ENCODE assay signal across 1 cellular context in the genomic region with DNA sequence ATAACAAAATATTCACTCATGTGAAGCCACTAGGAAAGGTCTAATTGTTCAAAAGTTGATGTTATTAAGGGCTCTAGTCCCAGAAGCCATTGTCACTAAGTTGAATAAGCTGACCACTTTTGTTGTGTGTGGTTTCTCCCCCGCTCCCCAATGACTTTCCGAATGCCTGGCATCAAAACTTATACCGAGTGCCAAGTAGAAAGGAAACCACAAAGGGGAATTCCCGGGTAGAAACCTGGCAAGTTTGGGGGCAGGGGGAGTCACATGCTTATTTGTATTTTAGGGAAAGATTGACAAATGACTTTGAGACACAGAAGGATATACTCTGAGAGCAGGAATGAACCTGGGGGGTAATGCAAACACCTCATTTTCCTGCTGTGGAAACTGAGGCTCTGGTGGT.
TF ChIP-seq lines count a peak whose summit lies in the region.

No MANE protein-coding gene starts in this region.

TF ChIP-seq in K562, 482 proteins besides CTCF, POLR2A, EP300 and RAD21 (continued from another document):
- TF ChIP-seq, protein P1, sequence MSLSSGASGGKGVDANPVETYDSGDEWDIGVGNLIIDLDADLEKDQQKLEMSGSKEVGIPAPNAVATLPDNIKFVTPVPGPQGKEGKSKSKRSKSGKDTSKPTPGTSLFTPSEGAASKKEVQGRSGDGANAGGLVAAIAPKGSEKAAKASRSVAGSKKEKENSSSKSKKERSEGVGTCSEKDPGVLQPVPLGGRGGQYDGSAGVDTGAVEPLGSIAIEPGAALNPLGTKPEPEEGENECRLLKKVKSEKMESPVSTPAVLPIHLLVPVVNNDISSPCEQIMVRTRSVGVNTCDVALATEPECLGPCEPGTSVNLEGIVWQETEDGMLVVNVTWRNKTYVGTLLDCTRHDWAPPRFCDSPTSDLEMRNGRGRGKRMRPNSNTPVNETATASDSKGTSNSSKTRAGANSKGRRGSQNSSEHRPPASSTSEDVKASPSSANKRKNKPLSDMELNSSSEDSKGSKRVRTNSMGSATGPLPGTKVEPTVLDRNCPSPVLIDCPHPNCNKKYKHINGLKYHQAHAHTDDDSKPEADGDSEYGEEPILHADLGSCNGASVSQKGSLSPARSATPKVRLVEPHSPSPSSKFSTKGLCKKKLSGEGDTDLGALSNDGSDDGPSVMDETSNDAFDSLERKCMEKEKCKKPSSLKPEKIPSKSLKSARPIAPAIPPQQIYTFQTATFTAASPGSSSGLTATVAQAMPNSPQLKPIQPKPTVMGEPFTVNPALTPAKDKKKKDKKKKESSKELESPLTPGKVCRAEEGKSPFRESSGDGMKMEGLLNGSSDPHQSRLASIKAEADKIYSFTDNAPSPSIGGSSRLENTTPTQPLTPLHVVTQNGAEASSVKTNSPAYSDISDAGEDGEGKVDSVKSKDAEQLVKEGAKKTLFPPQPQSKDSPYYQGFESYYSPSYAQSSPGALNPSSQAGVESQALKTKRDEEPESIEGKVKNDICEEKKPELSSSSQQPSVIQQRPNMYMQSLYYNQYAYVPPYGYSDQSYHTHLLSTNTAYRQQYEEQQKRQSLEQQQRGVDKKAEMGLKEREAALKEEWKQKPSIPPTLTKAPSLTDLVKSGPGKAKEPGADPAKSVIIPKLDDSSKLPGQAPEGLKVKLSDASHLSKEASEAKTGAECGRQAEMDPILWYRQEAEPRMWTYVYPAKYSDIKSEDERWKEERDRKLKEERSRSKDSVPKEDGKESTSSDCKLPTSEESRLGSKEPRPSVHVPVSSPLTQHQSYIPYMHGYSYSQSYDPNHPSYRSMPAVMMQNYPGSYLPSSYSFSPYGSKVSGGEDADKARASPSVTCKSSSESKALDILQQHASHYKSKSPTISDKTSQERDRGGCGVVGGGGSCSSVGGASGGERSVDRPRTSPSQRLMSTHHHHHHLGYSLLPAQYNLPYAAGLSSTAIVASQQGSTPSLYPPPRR (CRISPR knock-in tag; IDR thresholded peaks at IDR 0.05; ENCODE audit: borderline replicate concordance), result no peak
- TF ChIP-seq STAT5B (CRISPR knock-in tag; IDR thresholded peaks at IDR 0.05) (no peak), SRSF1 (IDR thresholded peaks at IDR 0.05; ENCODE audit: low read depth, low read length) (no peak), UBTF (IDR thresholded peaks at IDR 0.05; ENCODE audit: borderline replicate concordance in 1 of 2, low read depth in 2 of 2, low read length in 2 of 2) (no peak), IFI16 (CRISPR knock-in tag; IDR thresholded peaks at IDR 0.05) (no peak), THRAP3 (IDR thresholded peaks at IDR 0.05; ENCODE audit: borderline replicate concordance) (no peak), SMAD4 (CRISPR knock-in tag; conservative IDR thresholded peaks at IDR 0.05) (no peak), NFRKB (IDR thresholded peaks at IDR 0.05; ENCODE audit: low read depth) (0 out of 2 replicates have a peak, but pooled peaks have one; percentile 4), ZNF263 (CRISPR knock-in tag; IDR thresholded peaks at IDR 0.05; ENCODE audit: borderline replicate concordance) (no peak), SAFB (IDR thresholded peaks at IDR 0.05; ENCODE audit: borderline replicate concordance, low read depth, low read length) (no peak), RAD51 (IDR thresholded peaks at IDR 0.05; ENCODE audit: borderline replicate concordance, low read depth) (0 out of 2 replicates have a peak, but pooled peaks have one; percentile 5), KLF16 (IDR thresholded peaks at IDR 0.05) (no peak), U2AF2 (optimal IDR thresholded peaks at IDR 0.05; ENCODE audit: low read depth, low read length) (no peak), ZNF79 (CRISPR knock-in tag; IDR thresholded peaks at IDR 0.05; ENCODE audit: low read depth) (no peak)
- TF ChIP-seq, protein P2, sequence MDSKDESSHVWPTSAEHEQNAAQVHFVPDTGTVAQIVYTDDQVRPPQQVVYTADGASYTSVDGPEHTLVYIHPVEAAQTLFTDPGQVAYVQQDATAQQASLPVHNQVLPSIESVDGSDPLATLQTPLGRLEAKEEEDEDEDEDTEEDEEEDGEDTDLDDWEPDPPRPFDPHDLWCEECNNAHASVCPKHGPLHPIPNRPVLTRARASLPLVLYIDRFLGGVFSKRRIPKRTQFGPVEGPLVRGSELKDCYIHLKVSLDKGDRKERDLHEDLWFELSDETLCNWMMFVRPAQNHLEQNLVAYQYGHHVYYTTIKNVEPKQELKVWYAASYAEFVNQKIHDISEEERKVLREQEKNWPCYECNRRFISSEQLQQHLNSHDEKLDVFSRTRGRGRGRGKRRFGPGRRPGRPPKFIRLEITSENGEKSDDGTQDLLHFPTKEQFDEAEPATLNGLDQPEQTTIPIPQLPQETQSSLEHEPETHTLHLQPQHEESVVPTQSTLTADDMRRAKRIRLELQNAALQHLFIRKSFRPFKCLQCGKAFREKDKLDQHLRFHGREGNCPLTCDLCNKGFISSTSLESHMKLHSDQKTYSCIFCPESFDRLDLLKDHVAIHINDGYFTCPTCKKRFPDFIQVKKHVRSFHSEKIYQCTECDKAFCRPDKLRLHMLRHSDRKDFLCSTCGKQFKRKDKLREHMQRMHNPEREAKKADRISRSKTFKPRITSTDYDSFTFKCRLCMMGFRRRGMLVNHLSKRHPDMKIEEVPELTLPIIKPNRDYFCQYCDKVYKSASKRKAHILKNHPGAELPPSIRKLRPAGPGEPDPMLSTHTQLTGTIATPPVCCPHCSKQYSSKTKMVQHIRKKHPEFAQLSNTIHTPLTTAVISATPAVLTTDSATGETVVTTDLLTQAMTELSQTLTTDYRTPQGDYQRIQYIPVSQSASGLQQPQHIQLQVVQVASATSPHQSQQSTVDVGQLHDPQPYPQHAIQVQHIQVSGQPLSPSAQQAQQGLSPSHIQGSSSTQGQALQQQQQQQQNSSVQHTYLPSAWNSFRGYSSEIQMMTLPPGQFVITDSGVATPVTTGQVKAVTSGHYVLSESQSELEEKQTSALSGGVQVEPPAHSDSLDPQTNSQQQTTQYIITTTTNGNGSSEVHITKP (IDR thresholded peaks at IDR 0.05; ENCODE audit: partially characterized antibody), result no peak
